ENCODE assay signal across 18 cellular contexts in the genomic region with DNA sequence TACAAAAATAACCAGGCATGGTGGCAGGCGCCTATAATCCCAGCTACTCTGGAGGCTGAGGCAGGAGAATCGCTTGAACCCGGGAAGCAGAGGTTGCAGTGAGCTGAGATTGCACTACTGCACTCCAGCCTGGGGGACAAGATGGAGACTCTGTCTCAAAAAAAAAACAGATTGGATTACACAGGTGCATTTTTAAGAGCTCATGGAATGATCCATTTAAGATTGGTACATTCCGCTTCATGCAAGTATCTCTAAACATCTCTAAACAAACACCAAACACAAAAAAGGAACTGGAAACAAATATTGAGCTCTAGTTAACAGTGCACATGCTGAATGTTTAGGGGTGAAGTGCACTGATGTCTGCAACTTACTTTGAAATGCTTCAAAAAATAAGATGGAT.
DNase-seq lines count a peak whose midpoint lies in the region; ATAC-seq and TF ChIP-seq lines count a peak whose summit lies in the region.
"Had no signal": no experiment of that assay in that cellular context is flagged by ENCODE, and none has a peak within 500 bp of the region (broad histone marks: within the 10 kb centered on the region; RNA-seq: fewer than 3 reads in every experiment).

No MANE protein-coding gene starts in this region.

- H3K79me1 ChIP-seq in H9 (ENCODE audit: insufficient read depth, low read depth, low read length, poor library complexity, severe bottlenecking), result no peaks in the 10 kb centered on the region

- no peaks in the 10 kb centered on the region for H3K79me2 ChIP-seq in H9 (ENCODE audit: insufficient read depth, low read length)

- H2BK20ac ChIP-seq in H9 (ENCODE audit: low read depth, low read length, poor library complexity, severe bottlenecking), result no peak overlapping the region

- DNase-seq in DMS53 (lab: John Stamatoyannopoulos, UW) (peak; percentile 17), DMS53 treated with DMSO at 0.1 percent for 48 hours (lab: John Stamatoyannopoulos, UW; ENCODE audit: unreplicated experiment) (no peak), LNCaP clone FGC (ENCODE audit: low read depth) (peak; percentile 37), dedifferentiated amniotic fluid mesenchymal stem cell (ENCODE audit: extremely low spot score) (peak; percentile 5), sciatic nerve (ENCODE audit: low spot score) (peak; percentile 19), amniotic stem cell (lab: John Stamatoyannopoulos, UW) (no peak), mucosa of descending colon (no peak), H9 (no peak)
- DNase-seq: AML-193; CD4-positive, alpha-beta memory T cell; DMS153; DND-41; EL had no signal

- no peaks in the 10 kb centered on the region for H3K36me3 ChIP-seq in mucosa of descending colon (ENCODE audit: low read depth)
- H3K36me3 ChIP-seq: HAP-1 had no signal

- no peak overlapping the region for H4K91ac ChIP-seq in H9 (ENCODE audit: insufficient read length, low read depth, low read length)

- no peak overlapping the region for H3K23ac ChIP-seq in H9 (ENCODE audit: insufficient read length, low read depth, low read length)

- H2BK5ac ChIP-seq in H9 (ENCODE audit: insufficient read length, low read length), result no peak overlapping the region

- H3K4me2 ChIP-seq in H9 (ENCODE audit: insufficient read depth, insufficient read length, low read length), result no peak overlapping the region
- H3K4me2 ChIP-seq: A549 had no signal

- H3K4me1 ChIP-seq in mucosa of descending colon (ENCODE audit: low read depth), result peaks cover 20% of the 10 kb centered on the region
- no peaks in the 10 kb centered on the region for H3K4me1 ChIP-seq in H9 (ENCODE audit: insufficient read depth, low read length)
- H3K4me1 ChIP-seq: A549, HAP-1 had no signal

- no peak overlapping the region for H4K8ac ChIP-seq in H9 (replicated peaks; ENCODE audit: insufficient read length, low read depth, low read length)

- H3K56ac ChIP-seq in H9 (ENCODE audit: insufficient read length, low read depth, low read length), result no peak overlapping the region

- peaks cover 0 to under 1% (median 0%) of the 10 kb centered on the region in 3 experiments; a peak in 2 of 7 replicates for H3K36me3 Mint-ChIP-seq in H9 (ENCODE audit: insufficient read depth in 1 of 3, low read depth in 3 of 3)
- H3K36me3 Mint-ChIP-seq: CD14-positive monocyte; CD4-positive, alpha-beta memory T cell had no signal

- no peak overlapping the region for H3T11ph ChIP-seq in H9 (ENCODE audit: low read length)

- H4K5ac ChIP-seq in H9 (ENCODE audit: insufficient read length, low read depth, low read length), result no peak overlapping the region

- no peak overlapping the region for H2AFZ ChIP-seq in H9 (ENCODE audit: low read length)

- H3K4me1 Mint-ChIP-seq in H9, result peaks cover 13 to 18% of the 10 kb centered on the region in 2 experiments
- H3K4me1 Mint-ChIP-seq: CD4-positive, alpha-beta memory T cell had no signal

- no peaks in the 10 kb centered on the region for H4K20me1 ChIP-seq in H9 (ENCODE audit: control insufficient read depth, insufficient read depth, insufficient read length)

- no peak for ATAC-seq in sciatic nerve
- ATAC-seq in mucosa of descending colon, result no peak
- ATAC-seq: A549, GM12878 had no signal

- no peaks in the 10 kb centered on the region for H3K9me3 ChIP-seq in mucosa of descending colon
- H3K9me3 ChIP-seq in H9 (ENCODE audit: control insufficient read depth, low read depth, low read length), result no peaks in the 10 kb centered on the region
- H3K9me3 ChIP-seq: A549, HAP-1 had no signal

- no peak overlapping the region for H3K4ac ChIP-seq in H9 (ENCODE audit: low read depth, low read length)

- H3K18ac ChIP-seq in H9 (ENCODE audit: insufficient read length, low read depth, low read length), result no peak overlapping the region

- H2AK5ac ChIP-seq in H9 (ENCODE audit: insufficient read length, low read length), result no peak overlapping the region

- H2BK120ac ChIP-seq in H9 (ENCODE audit: low read depth, low read length, poor library complexity, severe bottlenecking), result no peak overlapping the region

- no peak overlapping the region for H2BK12ac ChIP-seq in H9 (ENCODE audit: insufficient read length, low read depth, low read length)

- H3K23me2 ChIP-seq in H9 (ENCODE audit: insufficient read length, low read depth, low read length, poor library complexity, severe bottlenecking), result no peaks in the 10 kb centered on the region

- H3K14ac ChIP-seq in H9 (ENCODE audit: insufficient read depth, low read length), result no peak overlapping the region

- H3K4me3 Mint-ChIP-seq in H9, result no peak overlapping the region
- H3K4me3 Mint-ChIP-seq: CD14-positive monocyte; CD4-positive, alpha-beta memory T cell had no signal

- H3K27ac ChIP-seq in H9 (ENCODE audit: insufficient read length, low read depth, low read length), result no peak overlapping the region
- H3K27ac ChIP-seq: 22Rv1, A549 had no signal

- TF ChIP-seq CTCF in LNCaP clone FGC (IDR thresholded peaks at IDR 0.05; ENCODE audit: control insufficient read depth, extremely low read depth, insufficient read depth) (no peak), mucosa of descending colon (IDR thresholded peaks at IDR 0.05) (no peak), H9 (conservative IDR thresholded peaks at IDR 0.05) (no peak)

- H3K27me3 Mint-ChIP-seq in H9 (ENCODE audit: low read depth), result peaks cover 81% of the 10 kb centered on the region

- no CpG with 5 or more reads among the region's 4 CpGs for WGBS in H9 (ENCODE audit: extremely low coverage, insufficient read length, low lambda C conversion rate)

- H2BK15ac ChIP-seq in H9 (ENCODE audit: low read depth, low read length), result no peak overlapping the region

- H3K27me3 ChIP-seq in H9 (ENCODE audit: insufficient read depth, low read length), result no peaks in the 10 kb centered on the region

- H3K9me3 Mint-ChIP-seq in H9, result peaks cover 0 to under 1% of the 10 kb centered on the region in 2 experiments; a peak in 2 of 5 replicates

- H3K27ac Mint-ChIP-seq in H9, result no peak overlapping the region
- H3K27ac Mint-ChIP-seq: CD4-positive, alpha-beta memory T cell had no signal

- intact Hi-C loops in sciatic nerve (cut with DNase I), result no loop called here
- intact Hi-C loops in mucosa of descending colon (cut with DNase I, micrococcal nuclease), result no loop called here

- H3K4me3 ChIP-seq in LNCaP clone FGC (ENCODE audit: low read depth, low read length), result no peak overlapping the region
- no peak overlapping the region for H3K4me3 ChIP-seq in mucosa of descending colon
- H3K4me3 ChIP-seq: A549, GM12878, HAP-1 had no signal

- no peak overlapping the region for H3K9ac ChIP-seq in H9 (ENCODE audit: extremely low read depth, insufficient read length, low read length)

Comparison
In these comparisons a context has a peak if more than half of its experiments do, and no peak if none do; other contexts are left out.
1. DNase-seq: peak in DMS53 (single experiment), LNCaP clone FGC (single experiment), dedifferentiated amniotic fluid mesenchymal stem cell (single experiment) and sciatic nerve (single experiment); none in DMS53 treated with DMSO at 0.1 percent for 48 hours (single experiment), amniotic stem cell (single experiment), mucosa of descending colon (0 of 3) and H9 (single experiment).